1 cellular context compared by ENCODE assay signal in the genomic region with DNA sequence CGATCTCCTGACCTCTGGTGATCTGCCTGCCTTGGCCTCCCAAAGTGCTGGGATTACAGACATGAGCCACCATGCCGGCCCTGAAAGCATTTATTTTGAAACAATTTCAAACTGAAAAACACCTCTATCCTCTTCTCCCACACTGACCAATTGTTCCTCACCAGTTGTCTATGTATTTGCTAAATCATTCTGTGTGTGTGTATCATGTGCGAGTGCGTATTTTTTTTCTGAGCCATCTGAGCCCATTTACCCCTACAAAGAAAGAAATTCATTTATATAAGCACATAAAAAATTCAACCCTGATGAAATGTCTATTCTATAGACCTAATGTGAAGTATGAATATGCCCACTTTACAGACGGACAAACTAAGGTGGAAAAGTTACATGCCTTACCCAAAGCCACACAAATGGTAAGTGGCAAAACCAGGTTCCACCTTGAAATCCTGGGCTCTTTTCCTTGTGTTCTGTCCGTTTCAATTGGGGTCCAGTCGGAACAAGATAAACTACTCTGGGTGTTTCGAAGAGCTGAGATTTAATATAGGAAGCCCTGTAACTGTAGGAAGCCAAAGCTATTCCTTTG.
TF ChIP-seq lines count a peak whose summit lies in the region.

No MANE protein-coding gene starts in this region.

TF ChIP-seq in K562, 482 proteins besides CTCF, POLR2A, EP300 and RAD21:
- TF ChIP-seq RBM25 (IDR thresholded peaks at IDR 0.05; ENCODE audit: low read depth, low read length, severe bottlenecking), result peak; percentile 85
- peak; percentile 79 for TF ChIP-seq BCOR (IDR thresholded peaks at IDR 0.05)
- peak; percentile 91 for TF ChIP-seq CBX2 (IDR thresholded peaks at IDR 0.05; ENCODE audit: insufficient read depth, low read length, poor library complexity, severe bottlenecking)
- 0 out of 2 replicates have a peak, but pooled peaks have one; percentile 64 for TF ChIP-seq ADNP (tag; IDR thresholded peaks at IDR 0.05)
- no peak for TF ChIP-seq PCBP2 (IDR thresholded peaks at IDR 0.05; ENCODE audit: low read depth, low read length, poor library complexity, severe bottlenecking)
- peak; percentile 59 to 62; a peak in 3 of 4 replicates for TF ChIP-seq KDM1A (IDR thresholded peaks at IDR 0.05)
TF ChIP-seq in K562: peak in this region for 5.
